Comparison of ENCODE assay signal across 1 cellular context in genomic region chr1:153611356-153611755, GRCh38.
TF ChIP-seq lines count a peak whose summit lies in the region.

No MANE protein-coding gene starts in this region.

TF ChIP-seq in HepG2, 621 proteins besides CTCF, POLR2A, EP300 and RAD21:
- TF ChIP-seq ZKSCAN1 (IDR thresholded peaks at IDR 0.05; ENCODE audit: low read length) = no peak
- TF ChIP-seq ZNF24 (IDR thresholded peaks at IDR 0.05) = peak; percentile 52; the same call in 1 of the 2 replicates
